14 cellular contexts compared by ENCODE assay signal in the genomic region with DNA sequence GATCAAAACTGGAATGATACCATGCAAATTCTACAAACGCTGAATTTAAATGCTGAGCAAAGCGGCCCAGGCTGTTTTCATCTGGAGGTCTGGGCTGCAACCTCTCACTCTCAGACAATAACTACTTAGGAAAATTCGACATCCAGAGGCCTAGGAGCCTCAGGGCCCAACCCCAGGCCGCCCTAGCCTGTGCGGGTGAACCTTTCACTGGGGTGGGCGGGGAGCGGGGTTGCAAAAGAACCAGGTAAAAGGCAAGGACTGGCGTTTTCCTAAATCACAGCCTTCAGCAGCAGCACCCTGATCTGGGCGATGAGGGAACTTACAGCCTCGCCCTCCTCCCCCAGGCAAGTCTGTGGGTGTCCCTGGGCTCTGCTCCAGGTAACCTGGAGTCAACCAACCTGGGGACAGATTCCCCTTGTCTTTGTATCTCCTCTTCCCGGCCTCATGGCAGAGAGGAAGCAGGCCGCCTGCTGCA. TPM values are rescaled to one million over a fixed set of nuclear protein-coding genes. Genes with fewer than 3 reads are reported as not detected.
DNase-seq lines count a peak whose midpoint lies in the region; ATAC-seq, FAIRE-seq and TF ChIP-seq lines count a peak whose summit lies in the region.
"Had no signal": no experiment of that assay in that cellular context is flagged by ENCODE, and none has a peak within 500 bp of the region (broad histone marks: within the 10 kb centered on the region; RNA-seq: fewer than 3 reads in every experiment).

No MANE protein-coding gene starts in this region.

- H3K79me2 ChIP-seq in smooth muscle cell (ENCODE audit: low read depth), result no peaks in the 10 kb centered on the region
- H3K79me2 ChIP-seq: parathyroid adenoma had no signal

- no peaks in the 10 kb centered on the region for H3K27me3 Mint-ChIP-seq in MCF 10A (ENCODE audit: insufficient read depth, unreplicated experiment)

- TF ChIP-seq CTCF in MCF 10A (IDR thresholded peaks at IDR 0.05; ENCODE audit: unreplicated experiment), result no peak
- TF ChIP-seq CTCF in left lung (IDR thresholded peaks at IDR 0.05), result no peak
- no peak for TF ChIP-seq CTCF in smooth muscle cell (IDR thresholded peaks at IDR 0.05; ENCODE audit: borderline replicate concordance, insufficient read depth, poor library complexity, severe bottlenecking)
- no peak for TF ChIP-seq CTCF in dorsolateral prefrontal cortex (IDR thresholded peaks at IDR 0.05 in 54 of 56, conservative IDR thresholded peaks at IDR 0.05 in 2 of 56; ENCODE audit: low read depth in 1 of 56, partially characterized antibody in 56 of 56)

- no TSS peak for BruUV-seq in MCF 10A (replicated peaks; lab: Mats Ljungman, UMichigan)

- peak overlapping the region; percentile 86 for H3K27ac ChIP-seq in HUES48 (ENCODE audit: low read depth, low read length)
- peak overlapping the region; percentile 41 to 76 for H3K27ac ChIP-seq in left lung
- peak overlapping the region; percentile 89 for H3K27ac ChIP-seq in smooth muscle cell (ENCODE audit: low read depth)
- no peak overlapping the region for H3K27ac ChIP-seq in dorsolateral prefrontal cortex
- H3K27ac ChIP-seq: parathyroid adenoma, WERI-Rb-1 had no signal

- no peak overlapping the region for H2AFZ ChIP-seq in smooth muscle cell (ENCODE audit: low read depth)
- H2AFZ ChIP-seq: parathyroid adenoma had no signal

- H3F3A ChIP-seq in smooth muscle cell (ENCODE audit: low read depth), result peaks cover 39% of the 10 kb centered on the region

- H3K4me1 Mint-ChIP-seq in MCF 10A (ENCODE audit: insufficient read depth, unreplicated experiment), result peaks cover 25% of the 10 kb centered on the region

- H3K36me3 ChIP-seq in HUES48 (ENCODE audit: control insufficient read depth, insufficient read depth, low read length) (peaks cover under 1% of the 10 kb centered on the region; the same call in 1 of the 2 replicates), left lung (no peaks in the 10 kb centered on the region), smooth muscle cell (ENCODE audit: low read depth) (no peaks in the 10 kb centered on the region)
- H3K36me3 ChIP-seq: WERI-Rb-1 had no signal

- peak overlapping the region; percentile 43 for H3K4me3 Mint-ChIP-seq in MCF 10A (ENCODE audit: unreplicated experiment)

- H3K9me3 Mint-ChIP-seq in MCF 10A (ENCODE audit: unreplicated experiment), result peaks cover 7% of the 10 kb centered on the region

- CTCF ChIA-PET in MCF 10A (lab: Yijun Ruan, JAX), result interaction anchor here (0.6 to 1.0 kb wide), 4 partner anchors 24 to 157 kb away, joined by 3 to 4 read pairs (median 4); no protein-coding TSS in a partner anchor

- DNase-seq in MCF 10A (ENCODE audit: unreplicated experiment), result no peak
- DNase-seq in left lung, result no peak
- no peak for DNase-seq in smooth muscle cell (lab: John Stamatoyannopoulos, UW; ENCODE audit: unreplicated experiment)
- DNase-seq in frontal cortex (ENCODE audit: low spot score in 2 of 2), result no peak
- DNase-seq in dorsolateral prefrontal cortex, result no peak
- DNase-seq in NCI-H345 treated with DMSO at 0.1 percent for 48 hours (lab: John Stamatoyannopoulos, UW; ENCODE audit: unreplicated experiment), result no peak
- DNase-seq: GF-D8, WERI-Rb-1 had no signal

- POLR2A ChIA-PET in MCF 10A (lab: Yijun Ruan, JAX), result interaction anchor here (0.6 to 5.2 kb wide), 19 partner anchors 9 to 348 kb away, joined by 3 to 45 read pairs (median 5); partner anchors contain the start of gene CALML3

- H3K4me2 ChIP-seq in smooth muscle cell, result peak overlapping the region; percentile 71

- peak overlapping the region; percentile 78 for H3K27ac Mint-ChIP-seq in MCF 10A (ENCODE audit: low read depth, unreplicated experiment)

- H3K9me3 ChIP-seq in HUES48 (ENCODE audit: control insufficient read depth, insufficient read depth, low read length), result peaks cover 8% of the 10 kb centered on the region
- no peaks in the 10 kb centered on the region for H3K9me3 ChIP-seq in left lung
- H3K9me3 ChIP-seq in smooth muscle cell (replicated peaks; ENCODE audit: low read depth), result no peaks in the 10 kb centered on the region

- WGBS in smooth muscle cell (ENCODE audit: low lambda C conversion rate), result 43% methylated on average over 12 of the region's 12 CpGs

- H3K4me3 ChIP-seq in HUES48 (ENCODE audit: low read depth, low read length) (no peak overlapping the region), left lung (no peak overlapping the region), smooth muscle cell (no peak overlapping the region), dorsolateral prefrontal cortex (no peak overlapping the region)
- H3K4me3 ChIP-seq: lung had no signal

- H3K9ac ChIP-seq in HUES48 (ENCODE audit: low read depth, low read length) (peak overlapping the region; percentile 81), smooth muscle cell (ENCODE audit: low read depth) (peak overlapping the region; percentile 8)
- H3K9ac ChIP-seq: parathyroid adenoma had no signal

- H3K27me3 ChIP-seq in HUES48 (ENCODE audit: control insufficient read depth, insufficient read depth, low read length), result no peaks in the 10 kb centered on the region
- H3K27me3 ChIP-seq in left lung, result no peaks in the 10 kb centered on the region
- H3K27me3 ChIP-seq in smooth muscle cell (ENCODE audit: low read depth), result no peaks in the 10 kb centered on the region
- no peaks in the 10 kb centered on the region for H3K27me3 ChIP-seq in dorsolateral prefrontal cortex

- H3K4me1 ChIP-seq in HUES48 (ENCODE audit: control insufficient read depth, insufficient read depth, low read length) (peaks cover 21% of the 10 kb centered on the region), left lung (peaks cover 0 to 13% of the 10 kb centered on the region in 2 donors), smooth muscle cell (ENCODE audit: low read depth) (peaks cover 31% of the 10 kb centered on the region)
- H3K4me1 ChIP-seq: parathyroid adenoma had no signal

- no peaks in the 10 kb centered on the region for H4K20me1 ChIP-seq in smooth muscle cell (ENCODE audit: low read depth)

- FAIRE-seq in frontal cortex (lab: Jason Lieb, UNC), result no peak
- FAIRE-seq: GM18507 had no signal

- intact Hi-C loops in MCF 10A (cut with micrococcal nuclease), result loop anchor here (5.0 kb wide), 1 partner anchor 71 kb away; no protein-coding TSS in a partner anchor
- intact Hi-C loops in left lung (cut with DNase I), result no loop called here
- intact Hi-C loops in dorsolateral prefrontal cortex (cut with DNase I), result no loop called here

- peaks cover 23% of the 10 kb centered on the region for H3K36me3 Mint-ChIP-seq in MCF 10A (ENCODE audit: insufficient read depth, unreplicated experiment)

- no peak for ATAC-seq in left lung
- ATAC-seq in HG03442 (IDR thresholded peaks at IDR 0.05; ENCODE audit: unreplicated experiment), result no peak

RNA-seq across cellular contexts. Expression of gene CALML5, which starts 33.4 kb away (rescaled TPM):
- total RNA-seq in MCF 10A (2022) (not detected in 2 replicates), left lung (not detected), smooth muscle cell (15.1 and 24.3 TPM in 2 replicates), frontal cortex (not detected), dorsolateral prefrontal cortex (not detected)
- polyA plus RNA-seq in smooth muscle cell, result 16.5 and 18.1 TPM in 2 replicates
- total RNA-seq: lung had no signal
- polyA plus RNA-seq: BJ, lung had no signal

RNA-seq across cellular contexts. Expression of gene NET1, which starts 53.7 kb away (rescaled TPM):
- 32.3 and 40.3 TPM in 2 replicates for total RNA-seq in MCF 10A (2022)
- total RNA-seq in left lung, result 10 to 100 TPM; 36.3 to 45.2 TPM
- total RNA-seq in smooth muscle cell, result 123 and 131 TPM in 2 replicates
- polyA plus RNA-seq in smooth muscle cell, result 49.5 and 83.1 TPM in 2 replicates
- 29.3 TPM for total RNA-seq in frontal cortex
- 100 to 1,000 TPM in 1 of 120 experiments, 10 to 100 TPM in 119; 19.3 to 107 (median 38.4) TPM for total RNA-seq in dorsolateral prefrontal cortex

RNA-seq across cellular contexts. Expression of gene CALML3, which starts 58.7 kb away (rescaled TPM):
- total RNA-seq in MCF 10A (2022), result 0.25 and 0.75 TPM in 2 replicates
- not detected for total RNA-seq in left lung
- 0.04 and 0.49 TPM in 2 replicates for total RNA-seq in smooth muscle cell
- polyA plus RNA-seq in smooth muscle cell, result 0.20 TPM in 1 of 2 replicates, not detected in the other
- total RNA-seq in frontal cortex, result under 0.01 TPM
- under 1 TPM in 21 of 120 experiments, not detected in 99; 0.11 to 0.45 (median 0.23) TPM for total RNA-seq in dorsolateral prefrontal cortex
- polyA plus RNA-seq: BJ had no signal

Comparison
In these comparisons a context has a peak if more than half of its experiments do, and no peak if none do; other contexts are left out.
1. H3K27ac ChIP-seq: peak in HUES48 (single experiment), left lung (2 of 2) and smooth muscle cell (single experiment); none in dorsolateral prefrontal cortex (0 of 59).
2. RNA of gene CALML5, which starts 33.4 kb away (total RNA-seq): 15.1 to 24.3 TPM in smooth muscle cell; not detected in MCF 10A, not detected in left lung, not detected in frontal cortex (single experiment) and not detected in dorsolateral prefrontal cortex; every median in the first group is over 10 times any median in the second.